Comparison of ENCODE assay signal across 10 cellular contexts in genomic region chr3:128316456-128316855, GRCh38.
DNase-seq lines count a peak whose midpoint lies in the region; ATAC-seq and TF ChIP-seq lines count a peak whose summit lies in the region.
"Had no signal": no experiment of that assay in that cellular context is flagged by ENCODE, and none has a peak within 500 bp of the region (broad histone marks: within the 10 kb centered on the region; RNA-seq: fewer than 3 reads in every experiment).

No MANE protein-coding gene starts in this region.

- H3K9me3 ChIP-seq in Loucy (ENCODE audit: insufficient read depth, low read depth, low read length) (no peaks in the 10 kb centered on the region), hepatocyte (ENCODE audit: low read depth) (no peaks in the 10 kb centered on the region)

- no peak for TF ChIP-seq CTCF in Loucy (conservative IDR thresholded peaks at IDR 0.05; ENCODE audit: low read length)
- TF ChIP-seq CTCF in hepatocyte (IDR thresholded peaks at IDR 0.05; ENCODE audit: poor library complexity) = no peak
- no peak for TF ChIP-seq CTCF in GM13976 (IDR thresholded peaks at IDR 0.05; ENCODE audit: borderline replicate concordance, control extremely low read depth, extremely low read depth, insufficient read depth, missing control alignments)

- in situ Hi-C loops in GM13976 (cut with MboI; ENCODE audit: low sequenced_read_pairs, unreplicated experiment) = no loop called here

- 67% methylated on average over 15 of the region's 15 CpGs for WGBS in hepatocyte (ENCODE audit: low lambda C conversion rate, missing lambda C conversion rate)

- H3K27ac ChIP-seq in hepatocyte = peak overlapping the region; percentile 5
- H3K27ac ChIP-seq: KMS-11 had no signal

- peak overlapping the region; percentile 3 for H3K4me3 Mint-ChIP-seq in activated T-cell treated with anti-CD3 and anti-CD28 coated beads, Interleukin-2, amount 50 U/mL, for 24 hours

- H3K27me3 Mint-ChIP-seq in activated T-cell treated with anti-CD3 and anti-CD28 coated beads, Interleukin-2, amount 50 U/mL, for 24 hours = no peaks in the 10 kb centered on the region

- H3K4me3 ChIP-seq in Loucy (ENCODE audit: low read length, poor library complexity, severe bottlenecking) (peak overlapping the region; percentile 33), hepatocyte (no peak overlapping the region)
- H3K4me3 ChIP-seq: lung had no signal

- H3K4me2 ChIP-seq in Loucy (ENCODE audit: low read depth, low read length, poor library complexity, severe bottlenecking) (peak overlapping the region; percentile 42), hepatocyte (no peak overlapping the region)
- H3K4me2 ChIP-seq: KMS-11 had no signal

- H3K4me1 ChIP-seq in Loucy (ENCODE audit: insufficient read depth, low read length, poor library complexity, severe bottlenecking) = peaks cover 36% of the 10 kb centered on the region
- peaks cover 10% of the 10 kb centered on the region for H3K4me1 ChIP-seq in hepatocyte (ENCODE audit: insufficient read depth)

- H4K20me1 ChIP-seq in Loucy (ENCODE audit: insufficient read depth, low read length, poor library complexity, severe bottlenecking) (no peaks in the 10 kb centered on the region), hepatocyte (ENCODE audit: insufficient read depth, poor library complexity, severe bottlenecking) (no peaks in the 10 kb centered on the region)

- H3K27ac Mint-ChIP-seq in activated T-cell treated with anti-CD3 and anti-CD28 coated beads, Interleukin-2, amount 50 U/mL, for 24 hours = peak overlapping the region; percentile 88

- H3K36me3 ChIP-seq in Loucy (ENCODE audit: insufficient read depth, low read length) (peaks cover 3% of the 10 kb centered on the region; the same call in 1 of the 2 replicates), hepatocyte (replicated peaks; ENCODE audit: insufficient read depth, low read depth) (no peaks in the 10 kb centered on the region)

- no peak for ATAC-seq in GM18868 (IDR thresholded peaks at IDR 0.05; ENCODE audit: unreplicated experiment)

- no peaks in the 10 kb centered on the region for H3K9me3 Mint-ChIP-seq in activated T-cell treated with anti-CD3 and anti-CD28 coated beads, Interleukin-2, amount 50 U/mL, for 24 hours

- H2AFZ ChIP-seq in Loucy (ENCODE audit: low read length) = peak overlapping the region; percentile 17; the same call in 1 of the 2 replicates
- H2AFZ ChIP-seq in hepatocyte = no peak overlapping the region

- peak; percentile 69 for DNase-seq in activated T-cell treated with anti-CD3 and anti-CD28 coated beads, Interleukin-2, amount 50 U/mL, for 24 hours
- no peak for DNase-seq in hepatocyte (ENCODE audit: low spot score)
- DNase-seq in stimulated activated CD8-positive, alpha-beta memory T cell treated with anti-CD3 and anti-CD28 coated beads, Interleukin-15, amount 100 ng/mL, for 48 hours (ENCODE audit: low read depth in 2 of 2) = peak; percentile 15 to 20
- DNase-seq in NAMALWA (ENCODE audit: low spot score) = no peak
- DNase-seq in NCI-H1417 treated with DMSO at 0.1 percent for 48 hours (lab: John Stamatoyannopoulos, UW) = no peak
- no peak for DNase-seq in GM13976 (ENCODE audit: low spot score)

- H3F3A ChIP-seq in Loucy (ENCODE audit: low read depth) = no peaks in the 10 kb centered on the region

- H3K9ac ChIP-seq in Loucy (ENCODE audit: low read depth, low read length, poor library complexity, severe bottlenecking) = peak overlapping the region; percentile 56
- H3K9ac ChIP-seq: KMS-11 had no signal

- peaks cover 72% of the 10 kb centered on the region for H3K4me1 Mint-ChIP-seq in activated T-cell treated with anti-CD3 and anti-CD28 coated beads, Interleukin-2, amount 50 U/mL, for 24 hours (ENCODE audit: low read depth)

- H3K9me2 ChIP-seq in Loucy (replicated peaks; ENCODE audit: low read depth, low read length) (no peaks in the 10 kb centered on the region), hepatocyte (replicated peaks; ENCODE audit: insufficient read depth) (no peaks in the 10 kb centered on the region)

- H3K79me2 ChIP-seq in Loucy (ENCODE audit: insufficient read depth, low read length) = no peaks in the 10 kb centered on the region
- no peaks in the 10 kb centered on the region for H3K79me2 ChIP-seq in hepatocyte

- no peaks in the 10 kb centered on the region for H3K27me3 ChIP-seq in Loucy (ENCODE audit: insufficient read depth, low read length, poor library complexity, severe bottlenecking)
- no peaks in the 10 kb centered on the region for H3K27me3 ChIP-seq in hepatocyte

- peaks cover 35% of the 10 kb centered on the region for H3K36me3 Mint-ChIP-seq in activated T-cell treated with anti-CD3 and anti-CD28 coated beads, Interleukin-2, amount 50 U/mL, for 24 hours (ENCODE audit: low read depth)

Comparison
In these comparisons a context has a peak if more than half of its experiments do, and no peak if none do; other contexts are left out.
1. DNase-seq: peak in activated T-cell treated with anti-CD3 and anti-CD28 coated beads, Interleukin-2, amount 50 U/mL, for 24 hours (single experiment) and stimulated activated CD8-positive, alpha-beta memory T cell treated with anti-CD3 and anti-CD28 coated beads, Interleukin-15, amount 100 ng/mL, for 48 hours (2 of 2); none in hepatocyte (single experiment), NAMALWA (single experiment), NCI-H1417 treated with DMSO at 0.1 percent for 48 hours (single experiment) and GM13976 (single experiment).